In the genomic region with DNA sequence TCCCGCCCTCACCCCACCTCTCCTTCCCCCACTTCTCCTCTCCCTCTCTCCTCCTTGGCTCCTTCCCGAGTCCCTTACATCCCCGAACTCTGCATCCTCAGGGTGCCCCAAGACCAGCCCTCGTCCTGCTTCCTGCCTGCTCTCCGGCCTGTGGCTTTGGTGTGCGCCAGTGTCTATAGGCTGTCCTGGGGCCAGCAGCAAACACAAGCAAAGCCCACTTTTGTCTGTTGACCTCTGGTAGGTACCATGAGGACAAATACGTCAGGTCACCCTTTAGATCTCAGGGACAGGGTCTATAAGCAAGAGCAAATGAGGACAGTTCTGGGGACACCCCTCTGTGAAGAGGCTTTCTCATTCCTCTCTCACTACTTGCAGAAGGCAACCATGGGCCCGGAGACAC, we compare ENCODE assay signal across 9 cellular contexts. TPM values are rescaled to one million over a fixed set of nuclear protein-coding genes. Genes with fewer than 3 reads are reported as not detected.
DNase-seq lines count a peak whose midpoint lies in the region; ATAC-seq and TF ChIP-seq lines count a peak whose summit lies in the region.
"Had no signal": no experiment of that assay in that cellular context is flagged by ENCODE, and none has a peak within 500 bp of the region (broad histone marks: within the 10 kb centered on the region; RNA-seq: fewer than 3 reads in every experiment).

No MANE protein-coding gene starts in this region.

- CTCF ChIA-PET in AG04449 (lab: Yijun Ruan, JAX) = interaction anchor here (4.3 to 4.8 kb wide), 2 partner anchors 11 to 38 kb away, joined by 76 to 83 read pairs; no protein-coding TSS in a partner anchor

- H3K27ac Mint-ChIP-seq in IgD-negative memory B cell (no peak overlapping the region), chondrocyte (ENCODE audit: unreplicated experiment) (peak overlapping the region; percentile 95), natural killer cell (peak overlapping the region; percentile 50 to 82)

- DNase-seq in AG04449 (ENCODE audit: low read depth, low spot score) = no peak
- no peak for DNase-seq in chondrocyte (ENCODE audit: low spot score)
- DNase-seq in natural killer cell = no peak
- DNase-seq in NCI-H526 treated with DMSO at 0.1 percent for 48 hours (lab: John Stamatoyannopoulos, UW) = no peak
- no peak for DNase-seq in stimulated activated naive CD4-positive, alpha-beta T cell treated with Interleukin-2 at 50 U/mL for 16 hours (lab: John Stamatoyannopoulos, UW)
- DNase-seq: activated CD4-positive, alpha-beta T cell treated with anti-CD3 and anti-CD28 coated beads, Interleukin-2, amount 50 U/mL, for 1 hour had no signal

- peak overlapping the region; percentile 76 for H3K4me3 ChIP-seq in AG04449 (ENCODE audit: low read depth, low read length)

- H3K36me3 Mint-ChIP-seq in IgD-negative memory B cell (no peaks in the 10 kb centered on the region), chondrocyte (ENCODE audit: low read depth) (peaks cover 3% of the 10 kb centered on the region), natural killer cell (no peaks in the 10 kb centered on the region)

- H3K9me3 Mint-ChIP-seq in IgD-negative memory B cell (no peaks in the 10 kb centered on the region), chondrocyte (ENCODE audit: low read depth) (no peaks in the 10 kb centered on the region), natural killer cell (no peaks in the 10 kb centered on the region)

- H3K27me3 Mint-ChIP-seq in IgD-negative memory B cell (peaks cover 13% of the 10 kb centered on the region), chondrocyte (ENCODE audit: low read depth) (no peaks in the 10 kb centered on the region), natural killer cell (ENCODE audit: low read depth in 2 of 2) (peaks cover 0 to 17% of the 10 kb centered on the region in 2 donors)

- peaks cover 4 to 11% (median 10%) of the 10 kb centered on the region in 3 donors for H3K4me1 Mint-ChIP-seq in IgD-negative memory B cell
- peaks cover 23% of the 10 kb centered on the region for H3K4me1 Mint-ChIP-seq in chondrocyte (ENCODE audit: low read depth)
- peaks cover 9 to 10% of the 10 kb centered on the region in 2 donors for H3K4me1 Mint-ChIP-seq in natural killer cell

- ATAC-seq in natural killer cell (no peak), HG03354 (IDR thresholded peaks at IDR 0.05; ENCODE audit: poor library complexity, severe bottlenecking, unreplicated experiment) (no peak), GM19452 (IDR thresholded peaks at IDR 0.05; ENCODE audit: unreplicated experiment) (no peak)

- POLR2A ChIA-PET in AG04449 (lab: Yijun Ruan, JAX) = interaction anchor here (4.0 kb wide), 1 partner anchor 11 kb away, joined by 27 read pairs; the partner anchor contains the start of gene NFE2L1

- peak overlapping the region; percentile 74 to 96 (median 88) for H3K4me3 Mint-ChIP-seq in IgD-negative memory B cell
- H3K4me3 Mint-ChIP-seq in chondrocyte (ENCODE audit: unreplicated experiment) = peak overlapping the region; percentile 83
- peak overlapping the region; percentile 94 for H3K4me3 Mint-ChIP-seq in natural killer cell

- TF ChIP-seq CTCF in AG04449 (IDR thresholded peaks at IDR 0.05; ENCODE audit: insufficient read depth, low read length, missing control alignments) = no peak
- TF ChIP-seq CTCF in chondrocyte (IDR thresholded peaks at IDR 0.05) = no peak
- no peak for TF ChIP-seq CTCF in natural killer cell (IDR thresholded peaks at IDR 0.05)

- intact Hi-C loops in natural killer cell (cut with micrococcal nuclease) = loop anchor here (1.0 kb wide), 2 partner anchors 10 to 36 kb away; partner anchors contain the start of gene NFE2L1

RNA-seq across cellular contexts. Expression of gene COPZ2, which starts 0.3 kb away (rescaled TPM):
- polyA plus RNA-seq in IgD-negative memory B cell = 1.7 TPM
- total RNA-seq in chondrocyte = 157 to 228 TPM (median 219 TPM) in 3 replicates
- 10 to 100 TPM; 15.9 to 19.1 (median 16.5) TPM for total RNA-seq in natural killer cell

RNA-seq across cellular contexts. Expression of gene NFE2L1, which starts 10.2 kb away (rescaled TPM):
- 20.5 TPM for polyA plus RNA-seq in IgD-negative memory B cell
- total RNA-seq in chondrocyte (290 to 445 TPM (median 444 TPM) in 3 replicates), natural killer cell (10 to 100 TPM; 38.6 to 53.4 (median 47.5) TPM)

Comparison
In these comparisons a context has a peak if more than half of its experiments do, and no peak if none do; other contexts are left out.
1. H3K27ac Mint-ChIP-seq: peak in chondrocyte (single experiment) and natural killer cell (2 of 2); none in IgD-negative memory B cell (0 of 3).
2. Peak in every context shown above with its lines, with median percentiles within 50 percentile points of each other: H3K4me3 Mint-ChIP-seq.